In the genomic region with DNA sequence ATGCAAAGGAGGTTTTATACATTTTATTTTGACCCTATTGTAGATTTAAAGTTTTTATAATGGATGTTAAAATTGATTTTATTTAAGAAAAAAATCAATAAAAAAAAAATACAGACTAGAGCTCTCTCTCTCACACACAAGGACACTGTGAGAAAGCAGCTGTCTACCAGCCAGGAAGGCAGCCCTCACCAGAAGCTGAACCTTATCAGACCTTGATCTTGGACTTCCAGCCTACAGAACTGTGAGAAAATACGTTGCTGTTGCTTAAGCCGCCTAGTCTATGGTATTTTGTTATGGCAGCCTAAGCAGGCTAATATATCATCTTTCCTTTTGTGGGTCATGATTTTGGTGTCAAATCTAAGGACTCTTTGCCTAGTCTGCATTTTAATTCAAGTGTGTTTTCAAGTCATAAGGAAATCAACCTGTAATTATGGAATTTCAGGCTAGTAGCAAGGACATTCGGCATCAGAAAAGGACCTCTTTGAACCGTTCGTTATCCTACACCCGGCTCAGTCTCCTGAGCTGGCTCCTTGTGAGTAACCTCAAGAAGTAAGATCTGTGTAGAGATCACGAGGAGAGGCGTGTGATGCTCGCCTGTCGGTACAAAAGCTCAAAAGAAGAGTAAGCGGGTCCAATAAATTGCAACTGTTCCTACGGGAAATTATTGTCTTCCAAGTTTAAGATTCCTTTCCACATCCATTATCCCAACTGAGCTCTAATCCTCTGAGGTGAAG, we compare ENCODE assay signal across 17 cellular contexts.
A peak's percentile ranks its signal among the peaks of the same experiment; 100 is the strongest.
DNase-seq lines count a peak whose midpoint lies in the region; ATAC-seq and TF ChIP-seq lines count a peak whose summit lies in the region.
"Had no signal": no experiment of that assay in that cellular context is flagged by ENCODE, and none has a peak within 500 bp of the region (broad histone marks: within the 10 kb centered on the region; RNA-seq: fewer than 3 reads in every experiment).

No MANE protein-coding gene starts in this region.

- no peak for TF ChIP-seq CTCF in fibroblast of villous mesenchyme (IDR thresholded peaks at IDR 0.05; ENCODE audit: insufficient read depth, low read depth, low read length)

- no peak for ATAC-seq in GM21515 (IDR thresholded peaks at IDR 0.05; ENCODE audit: unreplicated experiment)
- ATAC-seq in HG03439 (IDR thresholded peaks at IDR 0.05; ENCODE audit: unreplicated experiment): no peak
- ATAC-seq: A549, HepG2 had no signal

- peak; percentile 17 for DNase-seq in Jurkat, Clone E6-1 (ENCODE audit: low read depth, low spot score)
- peak; percentile 12 for DNase-seq in SK-N-DZ (ENCODE audit: low spot score)
- DNase-seq in fibroblast of villous mesenchyme (ENCODE audit: low read depth): peak; percentile 3
- no peak for DNase-seq in 8988T
- DNase-seq in NCI-H1930 (lab: John Stamatoyannopoulos, UW): no peak
- DNase-seq: AML-193; CD4-positive, alpha-beta memory T cell; DMS153; DMS79; GF-D8; GM23248; HCEC 1CT; KG1 had no signal

- H3K4me3 ChIP-seq in Jurkat, Clone E6-1 (ENCODE audit: low read length): no peak overlapping the region
- no peak overlapping the region for H3K4me3 ChIP-seq in fibroblast of villous mesenchyme (ENCODE audit: low read depth, low read length)
- H3K4me3 ChIP-seq: A549, GM23248 had no signal

Comparison
In these comparisons a context has a peak if more than half of its experiments do, and no peak if none do; other contexts are left out.
1. DNase-seq: peak in Jurkat, Clone E6-1 (single experiment), SK-N-DZ (single experiment) and fibroblast of villous mesenchyme (single experiment); none in 8988T (single experiment) and NCI-H1930 (0 of 2).